Comparison of ENCODE assay signal across 1 cellular context in genomic region chr1:186681136-186681535, GRCh38.
TF ChIP-seq lines count a peak whose summit lies in the region.

No MANE protein-coding gene starts in this region.

TF ChIP-seq in GM23338, 12 proteins besides CTCF, POLR2A, EP300 and RAD21 (continued from another document):
- TF ChIP-seq, protein P1, sequence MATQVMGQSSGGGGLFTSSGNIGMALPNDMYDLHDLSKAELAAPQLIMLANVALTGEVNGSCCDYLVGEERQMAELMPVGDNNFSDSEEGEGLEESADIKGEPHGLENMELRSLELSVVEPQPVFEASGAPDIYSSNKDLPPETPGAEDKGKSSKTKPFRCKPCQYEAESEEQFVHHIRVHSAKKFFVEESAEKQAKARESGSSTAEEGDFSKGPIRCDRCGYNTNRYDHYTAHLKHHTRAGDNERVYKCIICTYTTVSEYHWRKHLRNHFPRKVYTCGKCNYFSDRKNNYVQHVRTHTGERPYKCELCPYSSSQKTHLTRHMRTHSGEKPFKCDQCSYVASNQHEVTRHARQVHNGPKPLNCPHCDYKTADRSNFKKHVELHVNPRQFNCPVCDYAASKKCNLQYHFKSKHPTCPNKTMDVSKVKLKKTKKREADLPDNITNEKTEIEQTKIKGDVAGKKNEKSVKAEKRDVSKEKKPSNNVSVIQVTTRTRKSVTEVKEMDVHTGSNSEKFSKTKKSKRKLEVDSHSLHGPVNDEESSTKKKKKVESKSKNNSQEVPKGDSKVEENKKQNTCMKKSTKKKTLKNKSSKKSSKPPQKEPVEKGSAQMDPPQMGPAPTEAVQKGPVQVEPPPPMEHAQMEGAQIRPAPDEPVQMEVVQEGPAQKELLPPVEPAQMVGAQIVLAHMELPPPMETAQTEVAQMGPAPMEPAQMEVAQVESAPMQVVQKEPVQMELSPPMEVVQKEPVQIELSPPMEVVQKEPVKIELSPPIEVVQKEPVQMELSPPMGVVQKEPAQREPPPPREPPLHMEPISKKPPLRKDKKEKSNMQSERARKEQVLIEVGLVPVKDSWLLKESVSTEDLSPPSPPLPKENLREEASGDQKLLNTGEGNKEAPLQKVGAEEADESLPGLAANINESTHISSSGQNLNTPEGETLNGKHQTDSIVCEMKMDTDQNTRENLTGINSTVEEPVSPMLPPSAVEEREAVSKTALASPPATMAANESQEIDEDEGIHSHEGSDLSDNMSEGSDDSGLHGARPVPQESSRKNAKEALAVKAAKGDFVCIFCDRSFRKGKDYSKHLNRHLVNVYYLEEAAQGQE (IDR thresholded peaks at IDR 0.05; ENCODE audit: unreplicated experiment) = no peak
- TF ChIP-seq CREB1 (CRISPR knock-in tag; IDR thresholded peaks at IDR 0.05; ENCODE audit: low read depth) = no peak
- TF ChIP-seq JUNB (IDR thresholded peaks at IDR 0.05; ENCODE audit: unreplicated experiment) = no peak
- no peak for TF ChIP-seq POLR2AphosphoS5 (IDR thresholded peaks at IDR 0.05; ENCODE audit: low read depth)
- TF ChIP-seq ETS1 (IDR thresholded peaks at IDR 0.05) = no peak
